In the genomic region with DNA sequence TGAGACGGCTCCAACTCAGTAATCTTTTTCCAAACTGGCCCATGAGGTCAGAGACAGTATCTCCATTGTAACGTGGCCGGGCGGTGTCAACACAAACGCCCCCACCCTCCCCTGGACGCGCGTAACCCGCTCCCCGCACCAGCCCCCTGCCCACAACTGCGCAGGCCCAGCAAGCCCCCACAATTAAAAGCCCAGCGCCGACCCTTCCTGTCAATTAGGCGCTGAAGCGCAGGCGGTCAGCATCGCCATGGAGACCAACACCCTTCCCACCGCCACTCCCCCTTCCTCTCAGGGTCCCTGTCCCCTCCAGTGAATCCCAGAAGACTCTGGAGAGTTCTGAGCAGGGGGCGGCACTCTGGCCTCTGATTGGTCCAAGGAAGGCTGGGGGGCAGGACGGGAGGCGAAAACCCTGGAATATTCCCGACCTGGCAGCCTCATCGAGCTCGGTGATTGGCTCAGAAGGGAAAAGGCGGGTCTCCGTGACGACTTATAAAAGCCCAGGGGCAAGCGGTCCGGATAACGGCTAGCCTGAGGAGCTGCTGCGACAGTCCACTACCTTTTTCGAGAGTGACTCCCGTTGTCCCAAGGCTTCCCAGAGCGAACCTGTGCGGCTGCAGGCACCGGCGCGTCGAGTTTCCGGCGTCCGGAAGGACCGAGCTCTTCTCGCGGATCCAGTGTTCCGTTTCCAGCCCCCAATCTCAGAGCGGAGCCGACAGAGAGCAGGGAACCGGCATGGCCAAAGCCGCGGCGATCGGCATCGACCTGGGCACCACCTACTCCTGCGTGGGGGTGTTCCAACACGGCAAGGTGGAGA, we compare ENCODE assay signal across 1 cellular context.
A peak's percentile ranks its signal among the peaks of the same experiment; 100 is the strongest.
TF ChIP-seq lines count a peak whose summit lies in the region.

A gene (plus strand): TSS at position 519 of the 814 bp plus-strand sequence. CDS start 214 bp downstream, at position 733.
A gene (minus strand): TSS at position 259 of the 814 bp plus-strand sequence. CDS start 3,311 bp downstream, outside the sequence.

TF ChIP-seq in K562, 482 proteins besides CTCF, POLR2A, EP300 and RAD21 (continued from another document and continues in another):
- TF ChIP-seq, protein P1, sequence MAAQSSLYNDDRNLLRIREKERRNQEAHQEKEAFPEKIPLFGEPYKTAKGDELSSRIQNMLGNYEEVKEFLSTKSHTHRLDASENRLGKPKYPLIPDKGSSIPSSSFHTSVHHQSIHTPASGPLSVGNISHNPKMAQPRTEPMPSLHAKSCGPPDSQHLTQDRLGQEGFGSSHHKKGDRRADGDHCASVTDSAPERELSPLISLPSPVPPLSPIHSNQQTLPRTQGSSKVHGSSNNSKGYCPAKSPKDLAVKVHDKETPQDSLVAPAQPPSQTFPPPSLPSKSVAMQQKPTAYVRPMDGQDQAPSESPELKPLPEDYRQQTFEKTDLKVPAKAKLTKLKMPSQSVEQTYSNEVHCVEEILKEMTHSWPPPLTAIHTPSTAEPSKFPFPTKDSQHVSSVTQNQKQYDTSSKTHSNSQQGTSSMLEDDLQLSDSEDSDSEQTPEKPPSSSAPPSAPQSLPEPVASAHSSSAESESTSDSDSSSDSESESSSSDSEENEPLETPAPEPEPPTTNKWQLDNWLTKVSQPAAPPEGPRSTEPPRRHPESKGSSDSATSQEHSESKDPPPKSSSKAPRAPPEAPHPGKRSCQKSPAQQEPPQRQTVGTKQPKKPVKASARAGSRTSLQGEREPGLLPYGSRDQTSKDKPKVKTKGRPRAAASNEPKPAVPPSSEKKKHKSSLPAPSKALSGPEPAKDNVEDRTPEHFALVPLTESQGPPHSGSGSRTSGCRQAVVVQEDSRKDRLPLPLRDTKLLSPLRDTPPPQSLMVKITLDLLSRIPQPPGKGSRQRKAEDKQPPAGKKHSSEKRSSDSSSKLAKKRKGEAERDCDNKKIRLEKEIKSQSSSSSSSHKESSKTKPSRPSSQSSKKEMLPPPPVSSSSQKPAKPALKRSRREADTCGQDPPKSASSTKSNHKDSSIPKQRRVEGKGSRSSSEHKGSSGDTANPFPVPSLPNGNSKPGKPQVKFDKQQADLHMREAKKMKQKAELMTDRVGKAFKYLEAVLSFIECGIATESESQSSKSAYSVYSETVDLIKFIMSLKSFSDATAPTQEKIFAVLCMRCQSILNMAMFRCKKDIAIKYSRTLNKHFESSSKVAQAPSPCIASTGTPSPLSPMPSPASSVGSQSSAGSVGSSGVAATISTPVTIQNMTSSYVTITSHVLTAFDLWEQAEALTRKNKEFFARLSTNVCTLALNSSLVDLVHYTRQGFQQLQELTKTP (IDR thresholded peaks at IDR 0.05; ENCODE audit: low read depth in 1 of 2, partially characterized antibody in 2 of 2) = peak; percentile 68 to 91
- TF ChIP-seq, protein P2, sequence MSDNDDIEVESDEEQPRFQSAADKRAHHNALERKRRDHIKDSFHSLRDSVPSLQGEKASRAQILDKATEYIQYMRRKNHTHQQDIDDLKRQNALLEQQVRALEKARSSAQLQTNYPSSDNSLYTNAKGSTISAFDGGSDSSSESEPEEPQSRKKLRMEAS (CRISPR knock-in tag; IDR thresholded peaks at IDR 0.05) = peak; percentile 66
- TF ChIP-seq, protein P3, sequence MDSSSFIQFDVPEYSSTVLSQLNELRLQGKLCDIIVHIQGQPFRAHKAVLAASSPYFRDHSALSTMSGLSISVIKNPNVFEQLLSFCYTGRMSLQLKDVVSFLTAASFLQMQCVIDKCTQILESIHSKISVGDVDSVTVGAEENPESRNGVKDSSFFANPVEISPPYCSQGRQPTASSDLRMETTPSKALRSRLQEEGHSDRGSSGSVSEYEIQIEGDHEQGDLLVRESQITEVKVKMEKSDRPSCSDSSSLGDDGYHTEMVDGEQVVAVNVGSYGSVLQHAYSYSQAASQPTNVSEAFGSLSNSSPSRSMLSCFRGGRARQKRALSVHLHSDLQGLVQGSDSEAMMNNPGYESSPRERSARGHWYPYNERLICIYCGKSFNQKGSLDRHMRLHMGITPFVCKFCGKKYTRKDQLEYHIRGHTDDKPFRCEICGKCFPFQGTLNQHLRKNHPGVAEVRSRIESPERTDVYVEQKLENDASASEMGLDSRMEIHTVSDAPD (CRISPR knock-in tag; IDR thresholded peaks at IDR 0.05) = no peak
- TF ChIP-seq FUS (optimal IDR thresholded peaks at IDR 0.05; ENCODE audit: low read depth, low read length) = no peak
- no peak for TF ChIP-seq SNRNP70 (optimal IDR thresholded peaks at IDR 0.05; ENCODE audit: low read depth, low read length)
- TF ChIP-seq, protein P4, sequence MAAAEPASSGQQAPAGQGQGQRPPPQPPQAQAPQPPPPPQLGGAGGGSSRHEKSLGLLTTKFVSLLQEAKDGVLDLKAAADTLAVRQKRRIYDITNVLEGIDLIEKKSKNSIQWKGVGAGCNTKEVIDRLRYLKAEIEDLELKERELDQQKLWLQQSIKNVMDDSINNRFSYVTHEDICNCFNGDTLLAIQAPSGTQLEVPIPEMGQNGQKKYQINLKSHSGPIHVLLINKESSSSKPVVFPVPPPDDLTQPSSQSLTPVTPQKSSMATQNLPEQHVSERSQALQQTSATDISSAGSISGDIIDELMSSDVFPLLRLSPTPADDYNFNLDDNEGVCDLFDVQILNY (CRISPR knock-in tag; IDR thresholded peaks at IDR 0.05) = peak; percentile 76; the same call in 1 of the 2 replicates
- no peak for TF ChIP-seq ZNF263 (CRISPR knock-in tag; IDR thresholded peaks at IDR 0.05; ENCODE audit: borderline replicate concordance)
- TF ChIP-seq, protein P5, sequence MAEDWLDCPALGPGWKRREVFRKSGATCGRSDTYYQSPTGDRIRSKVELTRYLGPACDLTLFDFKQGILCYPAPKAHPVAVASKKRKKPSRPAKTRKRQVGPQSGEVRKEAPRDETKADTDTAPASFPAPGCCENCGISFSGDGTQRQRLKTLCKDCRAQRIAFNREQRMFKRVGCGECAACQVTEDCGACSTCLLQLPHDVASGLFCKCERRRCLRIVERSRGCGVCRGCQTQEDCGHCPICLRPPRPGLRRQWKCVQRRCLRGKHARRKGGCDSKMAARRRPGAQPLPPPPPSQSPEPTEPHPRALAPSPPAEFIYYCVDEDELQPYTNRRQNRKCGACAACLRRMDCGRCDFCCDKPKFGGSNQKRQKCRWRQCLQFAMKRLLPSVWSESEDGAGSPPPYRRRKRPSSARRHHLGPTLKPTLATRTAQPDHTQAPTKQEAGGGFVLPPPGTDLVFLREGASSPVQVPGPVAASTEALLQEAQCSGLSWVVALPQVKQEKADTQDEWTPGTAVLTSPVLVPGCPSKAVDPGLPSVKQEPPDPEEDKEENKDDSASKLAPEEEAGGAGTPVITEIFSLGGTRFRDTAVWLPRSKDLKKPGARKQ (CRISPR knock-in tag; IDR thresholded peaks at IDR 0.05) = no peak
- no peak; the same call in 1 of the 2 replicates for TF ChIP-seq ZNF766 (CRISPR knock-in tag; conservative IDR thresholded peaks at IDR 0.05)
- no peak for TF ChIP-seq TEAD2 (tag; IDR thresholded peaks at IDR 0.05)
- peak in 1 of 2 experiments; percentile 82; a peak in 2 of 4 replicates for TF ChIP-seq SRF (CRISPR knock-in tag; IDR thresholded peaks at IDR 0.05)
- no peak for TF ChIP-seq BRF1 (IDR thresholded peaks at IDR 0.05; ENCODE audit: borderline replicate concordance, extremely low read depth, insufficient read length)
- no peak for TF ChIP-seq MTA2 (IDR thresholded peaks at IDR 0.05; ENCODE audit: low read depth)
- TF ChIP-seq EWSR1 (IDR thresholded peaks at IDR 0.05; ENCODE audit: borderline replicate concordance, low read depth, partially characterized antibody) = no peak
- TF ChIP-seq SMC3 (conservative IDR thresholded peaks at IDR 0.05; ENCODE audit: insufficient read depth, low read depth, low read length) = 0 out of 2 replicates have a peak, but pooled peaks have one; percentile 6
- TF ChIP-seq, protein P6, sequence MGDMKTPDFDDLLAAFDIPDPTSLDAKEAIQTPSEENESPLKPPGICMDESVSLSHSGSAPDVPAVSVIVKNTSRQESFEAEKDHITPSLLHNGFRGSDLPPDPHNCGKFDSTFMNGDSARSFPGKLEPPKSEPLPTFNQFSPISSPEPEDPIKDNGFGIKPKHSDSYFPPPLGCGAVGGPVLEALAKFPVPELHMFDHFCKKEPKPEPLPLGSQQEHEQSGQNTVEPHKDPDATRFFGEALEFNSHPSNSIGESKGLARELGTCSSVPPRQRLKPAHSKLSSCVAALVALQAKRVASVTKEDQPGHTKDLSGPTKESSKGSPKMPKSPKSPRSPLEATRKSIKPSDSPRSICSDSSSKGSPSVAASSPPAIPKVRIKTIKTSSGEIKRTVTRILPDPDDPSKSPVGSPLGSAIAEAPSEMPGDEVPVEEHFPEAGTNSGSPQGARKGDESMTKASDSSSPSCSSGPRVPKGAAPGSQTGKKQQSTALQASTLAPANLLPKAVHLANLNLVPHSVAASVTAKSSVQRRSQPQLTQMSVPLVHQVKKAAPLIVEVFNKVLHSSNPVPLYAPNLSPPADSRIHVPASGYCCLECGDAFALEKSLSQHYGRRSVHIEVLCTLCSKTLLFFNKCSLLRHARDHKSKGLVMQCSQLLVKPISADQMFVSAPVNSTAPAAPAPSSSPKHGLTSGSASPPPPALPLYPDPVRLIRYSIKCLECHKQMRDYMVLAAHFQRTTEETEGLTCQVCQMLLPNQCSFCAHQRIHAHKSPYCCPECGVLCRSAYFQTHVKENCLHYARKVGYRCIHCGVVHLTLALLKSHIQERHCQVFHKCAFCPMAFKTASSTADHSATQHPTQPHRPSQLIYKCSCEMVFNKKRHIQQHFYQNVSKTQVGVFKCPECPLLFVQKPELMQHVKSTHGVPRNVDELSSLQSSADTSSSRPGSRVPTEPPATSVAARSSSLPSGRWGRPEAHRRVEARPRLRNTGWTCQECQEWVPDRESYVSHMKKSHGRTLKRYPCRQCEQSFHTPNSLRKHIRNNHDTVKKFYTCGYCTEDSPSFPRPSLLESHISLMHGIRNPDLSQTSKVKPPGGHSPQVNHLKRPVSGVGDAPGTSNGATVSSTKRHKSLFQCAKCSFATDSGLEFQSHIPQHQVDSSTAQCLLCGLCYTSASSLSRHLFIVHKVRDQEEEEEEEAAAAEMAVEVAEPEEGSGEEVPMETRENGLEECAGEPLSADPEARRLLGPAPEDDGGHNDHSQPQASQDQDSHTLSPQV (IDR thresholded peaks at IDR 0.05) = no peak
- TF ChIP-seq ZNF140 (CRISPR knock-in tag; IDR thresholded peaks at IDR 0.05) = no peak
- peak; percentile 81 for TF ChIP-seq ETV5 (CRISPR knock-in tag; IDR thresholded peaks at IDR 0.05; ENCODE audit: low read depth)
- TF ChIP-seq HDGF (IDR thresholded peaks at IDR 0.05) = no peak
- TF ChIP-seq, protein P7, sequence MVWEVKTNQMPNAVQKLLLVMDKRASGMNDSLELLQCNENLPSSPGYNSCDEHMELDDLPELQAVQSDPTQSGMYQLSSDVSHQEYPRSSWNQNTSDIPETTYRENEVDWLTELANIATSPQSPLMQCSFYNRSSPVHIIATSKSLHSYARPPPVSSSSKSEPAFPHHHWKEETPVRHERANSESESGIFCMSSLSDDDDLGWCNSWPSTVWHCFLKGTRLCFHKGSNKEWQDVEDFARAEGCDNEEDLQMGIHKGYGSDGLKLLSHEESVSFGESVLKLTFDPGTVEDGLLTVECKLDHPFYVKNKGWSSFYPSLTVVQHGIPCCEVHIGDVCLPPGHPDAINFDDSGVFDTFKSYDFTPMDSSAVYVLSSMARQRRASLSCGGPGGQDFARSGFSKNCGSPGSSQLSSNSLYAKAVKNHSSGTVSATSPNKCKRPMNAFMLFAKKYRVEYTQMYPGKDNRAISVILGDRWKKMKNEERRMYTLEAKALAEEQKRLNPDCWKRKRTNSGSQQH (CRISPR knock-in tag; IDR thresholded peaks at IDR 0.05) = peak; percentile 93
- no peak for TF ChIP-seq RFX1 (IDR thresholded peaks at IDR 0.05)
- TF ChIP-seq, protein P8, sequence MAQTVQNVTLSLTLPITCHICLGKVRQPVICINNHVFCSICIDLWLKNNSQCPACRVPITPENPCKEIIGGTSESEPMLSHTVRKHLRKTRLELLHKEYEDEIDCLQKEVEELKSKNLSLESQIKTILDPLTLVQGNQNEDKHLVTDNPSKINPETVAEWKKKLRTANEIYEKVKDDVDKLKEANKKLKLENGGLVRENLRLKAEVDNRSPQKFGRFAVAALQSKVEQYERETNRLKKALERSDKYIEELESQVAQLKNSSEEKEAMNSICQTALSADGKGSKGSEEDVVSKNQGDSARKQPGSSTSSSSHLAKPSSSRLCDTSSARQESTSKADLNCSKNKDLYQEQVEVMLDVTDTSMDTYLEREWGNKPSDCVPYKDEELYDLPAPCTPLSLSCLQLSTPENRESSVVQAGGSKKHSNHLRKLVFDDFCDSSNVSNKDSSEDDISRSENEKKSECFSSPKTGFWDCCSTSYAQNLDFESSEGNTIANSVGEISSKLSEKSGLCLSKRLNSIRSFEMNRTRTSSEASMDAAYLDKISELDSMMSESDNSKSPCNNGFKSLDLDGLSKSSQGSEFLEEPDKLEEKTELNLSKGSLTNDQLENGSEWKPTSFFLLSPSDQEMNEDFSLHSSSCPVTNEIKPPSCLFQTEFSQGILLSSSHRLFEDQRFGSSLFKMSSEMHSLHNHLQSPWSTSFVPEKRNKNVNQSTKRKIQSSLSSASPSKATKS (CRISPR knock-in tag; IDR thresholded peaks at IDR 0.05) = peak; percentile 43; the same call in 1 of the 2 replicates
- TF ChIP-seq DMBX1 (CRISPR knock-in tag; IDR thresholded peaks at IDR 0.05; ENCODE audit: borderline replicate concordance) = 0 out of 2 replicates have a peak, but pooled peaks have one; percentile 27
- no peak for TF ChIP-seq NCOA6 (IDR thresholded peaks at IDR 0.05)
- TF ChIP-seq ZBED1 (IDR thresholded peaks at IDR 0.05) = peak; percentile 97; the same call in 1 of the 2 replicates
- TF ChIP-seq POU5F1 (IDR thresholded peaks at IDR 0.05; ENCODE audit: borderline replicate concordance, low read depth, low read length, partially characterized antibody) = no peak
- no peak for TF ChIP-seq PCBP1 (IDR thresholded peaks at IDR 0.05; ENCODE audit: low read depth, low read length, poor library complexity, severe bottlenecking)
- TF ChIP-seq CHD4 (IDR thresholded peaks at IDR 0.05; ENCODE audit: insufficient read depth, insufficient replicate concordance, low read depth, low read length, poor library complexity, severe bottlenecking) = no peak
- TF ChIP-seq KDM1A (IDR thresholded peaks at IDR 0.05) = no peak
- TF ChIP-seq FOXK1 (CRISPR knock-in tag; IDR thresholded peaks at IDR 0.05; ENCODE audit: borderline replicate concordance) = peak; percentile 83; the same call in 1 of the 2 replicates
- TF ChIP-seq, protein P9, sequence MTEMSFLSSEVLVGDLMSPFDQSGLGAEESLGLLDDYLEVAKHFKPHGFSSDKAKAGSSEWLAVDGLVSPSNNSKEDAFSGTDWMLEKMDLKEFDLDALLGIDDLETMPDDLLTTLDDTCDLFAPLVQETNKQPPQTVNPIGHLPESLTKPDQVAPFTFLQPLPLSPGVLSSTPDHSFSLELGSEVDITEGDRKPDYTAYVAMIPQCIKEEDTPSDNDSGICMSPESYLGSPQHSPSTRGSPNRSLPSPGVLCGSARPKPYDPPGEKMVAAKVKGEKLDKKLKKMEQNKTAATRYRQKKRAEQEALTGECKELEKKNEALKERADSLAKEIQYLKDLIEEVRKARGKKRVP (CRISPR knock-in tag; IDR thresholded peaks at IDR 0.05) = peak; percentile 79
- peak; percentile 64; the same call in 1 of the 2 replicates for TF ChIP-seq ZNF431 (CRISPR knock-in tag; IDR thresholded peaks at IDR 0.05)
- TF ChIP-seq NELFE (IDR thresholded peaks at IDR 0.05; ENCODE audit: insufficient read depth, insufficient read length) = peak; percentile 98
- TF ChIP-seq, protein P10, sequence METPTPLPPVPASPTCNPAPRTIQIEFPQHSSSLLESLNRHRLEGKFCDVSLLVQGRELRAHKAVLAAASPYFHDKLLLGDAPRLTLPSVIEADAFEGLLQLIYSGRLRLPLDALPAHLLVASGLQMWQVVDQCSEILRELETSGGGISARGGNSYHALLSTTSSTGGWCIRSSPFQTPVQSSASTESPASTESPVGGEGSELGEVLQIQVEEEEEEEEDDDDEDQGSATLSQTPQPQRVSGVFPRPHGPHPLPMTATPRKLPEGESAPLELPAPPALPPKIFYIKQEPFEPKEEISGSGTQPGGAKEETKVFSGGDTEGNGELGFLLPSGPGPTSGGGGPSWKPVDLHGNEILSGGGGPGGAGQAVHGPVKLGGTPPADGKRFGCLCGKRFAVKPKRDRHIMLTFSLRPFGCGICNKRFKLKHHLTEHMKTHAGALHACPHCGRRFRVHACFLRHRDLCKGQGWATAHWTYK (CRISPR knock-in tag; IDR thresholded peaks at IDR 0.05) = peak; percentile 92
- peak; percentile 85 to 96 for TF ChIP-seq SIN3A (IDR thresholded peaks at IDR 0.05; ENCODE audit: borderline replicate concordance in 2 of 2, control insufficient read depth in 1 of 2, low read depth in 2 of 2, low read length in 2 of 2)
- no peak for TF ChIP-seq CSDE1 (IDR thresholded peaks at IDR 0.05)
